8 cellular contexts compared by ENCODE assay signal in the genomic region with DNA sequence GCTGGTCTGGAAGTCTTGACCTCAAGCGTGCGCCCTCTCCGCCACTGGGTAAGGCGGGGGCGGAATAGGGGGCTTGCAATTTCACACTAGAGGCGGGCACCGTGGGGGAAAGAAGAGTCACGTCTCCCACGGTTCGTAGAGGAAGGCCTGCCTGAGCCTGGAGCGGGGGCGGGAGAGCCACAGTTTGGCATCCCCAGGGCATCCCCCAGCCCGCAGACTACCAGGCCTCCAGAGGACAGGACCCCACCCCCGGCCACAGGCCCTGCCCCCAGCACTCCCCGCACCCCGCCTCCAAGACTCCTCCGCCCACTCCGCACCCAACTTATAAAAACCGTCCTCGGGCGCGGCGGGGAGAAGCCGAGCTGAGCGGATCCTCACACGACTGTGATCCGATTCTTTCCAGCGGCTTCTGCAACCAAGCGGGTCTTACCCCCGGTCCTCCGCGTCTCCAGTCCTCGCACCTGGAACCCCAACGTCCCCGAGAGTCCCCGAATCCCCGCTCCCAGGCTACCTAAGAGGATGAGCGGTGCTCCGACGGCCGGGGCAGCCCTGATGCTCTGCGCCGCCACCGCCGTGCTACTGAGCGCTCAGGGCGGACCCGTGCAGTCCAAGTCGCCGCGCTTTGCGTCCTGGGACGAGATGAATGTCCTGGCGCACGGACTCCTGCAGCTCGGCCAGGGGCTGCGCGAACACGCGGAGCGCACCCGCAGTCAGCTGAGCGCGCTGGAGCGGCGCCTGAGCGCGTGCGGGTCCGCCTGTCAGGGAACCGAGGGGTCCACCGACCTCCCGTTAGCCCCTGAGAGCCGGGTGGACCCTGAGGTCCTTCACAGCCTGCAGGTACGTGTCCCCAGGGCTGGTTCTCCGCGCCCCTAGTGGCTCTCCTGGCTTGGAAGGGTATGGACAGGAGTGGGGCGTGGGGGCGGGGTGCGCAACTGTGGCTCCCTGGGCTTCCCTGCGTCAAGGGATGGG.
A peak's percentile ranks its signal among the peaks of the same experiment; 100 is the strongest.
DNase-seq lines count a peak whose midpoint lies in the region; TF ChIP-seq lines count a peak whose summit lies in the region.

A gene with protein sequence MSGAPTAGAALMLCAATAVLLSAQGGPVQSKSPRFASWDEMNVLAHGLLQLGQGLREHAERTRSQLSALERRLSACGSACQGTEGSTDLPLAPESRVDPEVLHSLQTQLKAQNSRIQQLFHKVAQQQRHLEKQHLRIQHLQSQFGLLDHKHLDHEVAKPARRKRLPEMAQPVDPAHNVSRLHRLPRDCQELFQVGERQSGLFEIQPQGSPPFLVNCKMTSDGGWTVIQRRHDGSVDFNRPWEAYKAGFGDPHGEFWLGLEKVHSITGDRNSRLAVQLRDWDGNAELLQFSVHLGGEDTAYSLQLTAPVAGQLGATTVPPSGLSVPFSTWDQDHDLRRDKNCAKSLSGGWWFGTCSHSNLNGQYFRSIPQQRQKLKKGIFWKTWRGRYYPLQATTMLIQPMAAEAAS (plus strand): TSS at position 353 of the 969 bp plus-strand sequence. CDS start 167 bp downstream, at position 520.

- H3K4me1 ChIP-seq in iPS-18a (ENCODE audit: control insufficient read depth, low read depth, low read length): peaks cover 5% of the 10 kb centered on the region

- H3K27ac ChIP-seq in brain microvascular endothelial cell: peak within 1 kb of the TSS; percentile 61
- H3K27ac ChIP-seq in iPS-18a (ENCODE audit: low read length): no peak within 1 kb of the TSS

- DNase-seq in GM13977 (ENCODE audit: low spot score) (peak; percentile 73), T-helper 2 cell (peak in 4 of 5 experiments; percentile 10 to 84 (median 17)), brain microvascular endothelial cell (peak; percentile 74), skeletal muscle cell (ENCODE audit: low read depth) (peak; percentile 58), SHP77 (lab: John Stamatoyannopoulos, UW) (no peak), NCI-H1694 (lab: John Stamatoyannopoulos, UW) (no peak), putamen (ENCODE audit: low spot score) (no peak)

- in situ Hi-C loops in GM13977 (cut with MboI; ENCODE audit: low pct_unique_long_range_greater_than_20kb, low sequenced_read_pairs, unreplicated experiment): no loop called here
- in situ Hi-C loops in brain microvascular endothelial cell (cut with HindIII; ENCODE audit: low pct_ligation_motif_present, low sequenced_read_pairs): no loop called here

- H3K27me3 ChIP-seq in brain microvascular endothelial cell (replicated peaks) (no peaks in the 10 kb centered on the region), iPS-18a (ENCODE audit: control insufficient read depth, insufficient read depth, low read length) (peaks cover 52% of the 10 kb centered on the region)

- no peak for TF ChIP-seq CTCF in GM13977 (IDR thresholded peaks at IDR 0.05; ENCODE audit: extremely low read depth, insufficient read depth, missing control alignments)
- TF ChIP-seq CTCF in brain microvascular endothelial cell (IDR thresholded peaks at IDR 0.05; ENCODE audit: low read depth, low read length, missing control alignments): peak; percentile 50

- H3K36me3 ChIP-seq in brain microvascular endothelial cell (replicated peaks): peaks cover 17% of the 10 kb centered on the region
- no peaks in the 10 kb centered on the region for H3K36me3 ChIP-seq in iPS-18a (ENCODE audit: control insufficient read depth, low read depth, low read length)

- peak within 1 kb of the TSS; percentile 42 for H3K9ac ChIP-seq in iPS-18a (ENCODE audit: low read length)

- H3K4me3 ChIP-seq in brain microvascular endothelial cell (ENCODE audit: low read depth, low read length) (peak within 1 kb of the TSS; percentile 81), iPS-18a (ENCODE audit: low read length) (peak within 1 kb of the TSS; percentile 59), skeletal muscle cell (ENCODE audit: low read depth, low read length) (peak within 1 kb of the TSS; percentile 65)

- no peaks in the 10 kb centered on the region for H3K9me3 ChIP-seq in iPS-18a (ENCODE audit: control insufficient read depth, low read depth, low read length)

Comparison
In these comparisons a context has a peak if more than half of its experiments do, and no peak if none do; other contexts are left out.
1. DNase-seq: peak in GM13977 (single experiment), T-helper 2 cell (4 of 5), brain microvascular endothelial cell (single experiment) and skeletal muscle cell (single experiment); none in SHP77 (0 of 2), NCI-H1694 (single experiment) and putamen (single experiment).
2. Peak in every context shown above with its lines, with median percentiles within 50 percentile points of each other: H3K4me3 ChIP-seq.